8 cellular contexts compared by ENCODE assay signal in the genomic region with DNA sequence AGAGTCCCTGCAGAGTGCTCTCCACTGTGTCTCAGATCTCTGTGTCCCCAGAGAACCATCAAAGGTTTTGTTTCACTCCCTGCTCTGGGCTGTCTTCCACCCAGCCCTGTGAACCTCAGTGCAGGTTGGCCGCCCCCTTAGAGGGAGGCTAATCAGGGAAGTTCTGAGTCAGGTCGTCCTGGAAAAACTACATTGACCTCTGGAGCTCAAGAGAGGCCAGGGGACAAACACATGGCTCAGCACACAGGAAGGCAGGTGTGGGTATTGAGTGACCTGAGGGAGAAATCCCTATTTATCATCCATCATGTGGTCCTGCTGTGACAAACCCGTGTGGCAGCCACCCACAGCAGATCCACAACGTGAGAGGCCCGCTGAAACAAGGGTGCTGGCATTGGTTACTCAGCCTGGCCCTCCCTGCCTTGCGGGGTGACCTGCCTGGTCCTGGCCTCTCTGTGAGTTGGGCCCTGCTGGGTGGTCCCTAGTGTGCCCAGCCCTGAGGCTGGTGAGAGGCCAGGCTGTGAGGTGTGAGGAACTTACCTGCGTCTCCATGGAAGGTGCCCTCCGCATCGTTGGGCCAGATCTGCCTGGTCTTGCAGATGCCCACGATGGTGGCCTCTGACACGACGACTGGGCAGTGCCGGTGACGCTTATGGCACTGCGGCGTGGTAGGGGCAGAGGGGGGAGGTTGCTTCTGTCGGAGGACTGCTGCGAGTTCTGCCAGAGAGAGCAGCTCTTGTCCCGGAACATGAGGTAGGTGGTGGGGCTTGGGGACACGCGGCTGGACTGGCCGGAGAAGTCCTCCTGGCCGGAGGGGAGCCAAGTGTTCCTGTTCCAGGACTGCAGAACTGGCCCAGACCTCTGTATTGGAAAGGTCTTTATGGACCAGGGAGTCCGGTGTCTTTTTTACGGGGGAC. TPM values are rescaled to one million over a fixed set of nuclear protein-coding genes. Genes with fewer than 3 reads are reported as not detected.
DNase-seq lines count a peak whose midpoint lies in the region; ATAC-seq and TF ChIP-seq lines count a peak whose summit lies in the region.

No MANE protein-coding gene starts in this region.

- WGBS in ovary, 3 donors, result 19 to 32% (median 28%) methylated on average over 22 to 25 of the region's 25 CpGs

- TF ChIP-seq POLR2A in ovary (IDR thresholded peaks at IDR 0.05), result no peak

- TF ChIP-seq EP300 in ovary (IDR thresholded peaks at IDR 0.05), result no peak

- H3K9me3 ChIP-seq in ovary, result no peaks in the 10 kb centered on the region

- intact Hi-C loops in ovary (cut with DNase I) (loop anchor here in 3 of 4 donors (1.0 to 10.0 kb wide), 3 partner anchors 101 to 205 kb away; no protein-coding TSS in a partner anchor), posterior vena cava (cut with DNase I) (loop anchor here (2.0 to 10.0 kb wide), 5 partner anchors 38 to 448 kb away; no protein-coding TSS in a partner anchor)

- TF ChIP-seq CTCF in fibroblast of mammary gland (conservative IDR thresholded peaks at IDR 0.05; ENCODE audit: control insufficient read depth, insufficient read depth, low read depth, low read length), result no peak
- no peak for TF ChIP-seq CTCF in ovary (IDR thresholded peaks at IDR 0.05)

- no peaks in the 10 kb centered on the region for H3K27me3 ChIP-seq in ovary

- H3K36me3 Mint-ChIP-seq in activated CD4-positive, alpha-beta T cell treated with anti-CD3 and anti-CD28 coated beads, Interleukin-2, amount 10 ng/mL, durations not matched to agents 7 days and 5 days (ENCODE audit: low read depth), result peaks cover 30% of the 10 kb centered on the region

- peak overlapping the region; percentile 74 for H3K27ac Mint-ChIP-seq in activated CD4-positive, alpha-beta T cell treated with anti-CD3 and anti-CD28 coated beads, Interleukin-2, amount 10 ng/mL, durations not matched to agents 7 days and 5 days

- H3K4me1 ChIP-seq in ovary (ENCODE audit: insufficient read depth), result peaks cover 23% of the 10 kb centered on the region

- H3K27me3 Mint-ChIP-seq in activated CD4-positive, alpha-beta T cell treated with anti-CD3 and anti-CD28 coated beads, Interleukin-2, amount 10 ng/mL, durations not matched to agents 7 days and 5 days, result no peaks in the 10 kb centered on the region

- peak overlapping the region; percentile 45 for H3K4me3 ChIP-seq in fibroblast of mammary gland (ENCODE audit: control insufficient read depth, low read depth, low read length)
- H3K4me3 ChIP-seq in ovary, result peak overlapping the region; percentile 66

- no peak for ATAC-seq in HG03045 (IDR thresholded peaks at IDR 0.05; ENCODE audit: unreplicated experiment)
- ATAC-seq in GM18498 (IDR thresholded peaks at IDR 0.05; ENCODE audit: unreplicated experiment), result no peak

- POLR2A ChIA-PET in activated CD4-positive, alpha-beta T cell treated with anti-CD3 and anti-CD28 coated beads, Interleukin-2, amount 10 ng/mL, durations not matched to agents 7 days and 5 days (lab: Charles Lee), result interaction anchor here (0.6 kb wide), 1 partner anchor 37 kb away, joined by 3 read pairs; no protein-coding TSS in a partner anchor

- peaks cover 15% of the 10 kb centered on the region for H3K9me3 Mint-ChIP-seq in activated CD4-positive, alpha-beta T cell treated with anti-CD3 and anti-CD28 coated beads, Interleukin-2, amount 10 ng/mL, durations not matched to agents 7 days and 5 days

- H3K4me1 Mint-ChIP-seq in activated CD4-positive, alpha-beta T cell treated with anti-CD3 and anti-CD28 coated beads, Interleukin-2, amount 10 ng/mL, durations not matched to agents 7 days and 5 days, result peaks cover 57% of the 10 kb centered on the region

- CTCF ChIA-PET in activated CD4-positive, alpha-beta T cell treated with anti-CD3 and anti-CD28 coated beads, Interleukin-2, amount 10 ng/mL, durations not matched to agents 7 days and 5 days (lab: Charles Lee), result interaction anchor here (0.8 to 6.7 kb wide), 3 partner anchors 63 to 111 kb away, joined by 3 to 67 read pairs (median 13); no protein-coding TSS in a partner anchor

- peak overlapping the region; percentile 69 for H3K4me3 Mint-ChIP-seq in activated CD4-positive, alpha-beta T cell treated with anti-CD3 and anti-CD28 coated beads, Interleukin-2, amount 10 ng/mL, durations not matched to agents 7 days and 5 days

- peak overlapping the region; percentile 11 to 13 for H3K27ac ChIP-seq in ovary

- peak; percentile 36 for DNase-seq in NCI-H2107 treated with DMSO at 0.1 percent for 48 hours (lab: John Stamatoyannopoulos, UW; ENCODE audit: unreplicated experiment)
- DNase-seq in NCI-H2107 (lab: John Stamatoyannopoulos, UW), result no peak
- DNase-seq in activated CD4-positive, alpha-beta T cell treated with anti-CD3 and anti-CD28 coated beads, Interleukin-2, amount 10 ng/mL, durations not matched to agents 7 days and 5 days, result no peak
- DNase-seq in fibroblast of mammary gland (ENCODE audit: low read depth), result no peak
- peak in 4 of 5 donors; percentile 51 to 60 (median 56) for DNase-seq in ovary
- DNase-seq in posterior vena cava (ENCODE audit: low spot score), result no peak

- no peaks in the 10 kb centered on the region for H3K36me3 ChIP-seq in ovary

RNA-seq across cellular contexts. Expression of gene BCR, which starts 0.7 kb away (rescaled TPM):
- total RNA-seq in activated CD4-positive, alpha-beta T cell treated with anti-CD3 and anti-CD28 coated beads, Interleukin-2, amount 10 ng/mL, durations not matched to agents 7 days and 5 days, result 10 to 100 TPM; 45.6 to 48.1 TPM
- total RNA-seq in ovary, result 10 to 100 TPM; 21.8 to 44.6 (median 38.3) TPM
- 10 to 100 TPM in 1 of 2 donors, 1 to 10 TPM in 1; 7.1 to 17.2 TPM for polyA plus RNA-seq in ovary
- 10 to 100 TPM; 40.3 to 47.4 TPM for total RNA-seq in posterior vena cava

RNA-seq across cellular contexts. Expression of gene RAB36, which starts 34.4 kb away (rescaled TPM):
- total RNA-seq in activated CD4-positive, alpha-beta T cell treated with anti-CD3 and anti-CD28 coated beads, Interleukin-2, amount 10 ng/mL, durations not matched to agents 7 days and 5 days, result under 1 TPM; 0.27 to 0.31 TPM
- total RNA-seq in ovary (10 to 100 TPM in 3 of 7 donors, 1 to 10 TPM in 4; 3.9 to 18.7 (median 9.0) TPM), posterior vena cava (1 to 10 TPM; 4.2 to 5.1 TPM)
- 1 to 10 TPM; 4.0 to 5.1 TPM for polyA plus RNA-seq in ovary

RNA-seq across cellular contexts. Expression of gene RSPH14, which starts 37.8 kb away (rescaled TPM):
- total RNA-seq in activated CD4-positive, alpha-beta T cell treated with anti-CD3 and anti-CD28 coated beads, Interleukin-2, amount 10 ng/mL, durations not matched to agents 7 days and 5 days, result under 1 TPM in 1 of 2 experiments, not detected in 1; 0.47 TPM
- 1 to 10 TPM; 1.4 to 4.6 (median 3.2) TPM for total RNA-seq in ovary
- polyA plus RNA-seq in ovary, result 1 to 10 TPM; 1.4 to 2.0 TPM
- under 1 TPM; 0.32 to 0.57 TPM for total RNA-seq in posterior vena cava

Comparison
In these comparisons a context has a peak if more than half of its experiments do, and no peak if none do; other contexts are left out.
1. DNase-seq: peak in NCI-H2107 treated with DMSO at 0.1 percent for 48 hours (single experiment) and ovary (4 of 5); none in NCI-H2107 (single experiment), activated CD4-positive, alpha-beta T cell treated with anti-CD3 and anti-CD28 coated beads, Interleukin-2, amount 10 ng/mL, durations not matched to agents 7 days and 5 days (single experiment), fibroblast of mammary gland (single experiment) and posterior vena cava (single experiment).